8 cellular contexts compared by ENCODE assay signal in genomic region chr1:172727956-172728603, GRCh38.
DNase-seq lines count a peak whose midpoint lies in the region; ATAC-seq, FAIRE-seq and TF ChIP-seq lines count a peak whose summit lies in the region.

No MANE protein-coding gene starts in this region.

- ATAC-seq in WTC11: peak; percentile 100
- ATAC-seq in stimulated activated naive B cell treated with anti-CD40 and anti-IgM and Interleukin-4, amounts not matched to agents 10 μg/mL and 1 μg/mL and 100 μg/mL, for 72 hours (replicated peaks): peak; percentile 44 to 53
- ATAC-seq in HG02610 (IDR thresholded peaks at IDR 0.05; ENCODE audit: unreplicated experiment): no peak

- POLR2A ChIA-PET in WTC11 (lab: Charles Lee): no interaction called here

- H3K4me3 Mint-ChIP-seq in WTC11: no peak overlapping the region
- H3K4me3 Mint-ChIP-seq in stimulated activated naive B cell treated with anti-CD40 and anti-IgM and Interleukin-4, amounts not matched to agents 10 μg/mL and 1 μg/mL and 100 μg/mL, for 72 hours: no peak overlapping the region

- in situ Hi-C loops in ACHN (cut with HindIII; ENCODE audit: low pct_ligation_motif_present, low pct_unique_long_range_greater_than_20kb, low sequenced_read_pairs): no loop called here

- H3K9me3 Mint-ChIP-seq in WTC11: peaks cover 35% of the 10 kb centered on the region
- H3K9me3 Mint-ChIP-seq in stimulated activated naive B cell treated with anti-CD40 and anti-IgM and Interleukin-4, amounts not matched to agents 10 μg/mL and 1 μg/mL and 100 μg/mL, for 72 hours: peaks cover 4 to 9% of the 10 kb centered on the region in 2 donors

- no peak overlapping the region for H3K27ac Mint-ChIP-seq in WTC11
- no peak overlapping the region for H3K27ac Mint-ChIP-seq in stimulated activated naive B cell treated with anti-CD40 and anti-IgM and Interleukin-4, amounts not matched to agents 10 μg/mL and 1 μg/mL and 100 μg/mL, for 72 hours

- peaks cover 12% of the 10 kb centered on the region for H3K36me3 Mint-ChIP-seq in WTC11
- H3K36me3 Mint-ChIP-seq in stimulated activated naive B cell treated with anti-CD40 and anti-IgM and Interleukin-4, amounts not matched to agents 10 μg/mL and 1 μg/mL and 100 μg/mL, for 72 hours: peaks cover 0 to 12% of the 10 kb centered on the region in 2 donors

- no peaks in the 10 kb centered on the region for H3K4me1 Mint-ChIP-seq in WTC11
- peaks cover 12 to 17% of the 10 kb centered on the region in 2 donors for H3K4me1 Mint-ChIP-seq in stimulated activated naive B cell treated with anti-CD40 and anti-IgM and Interleukin-4, amounts not matched to agents 10 μg/mL and 1 μg/mL and 100 μg/mL, for 72 hours

- DNase-seq in ACHN (peak; percentile 66), LHCN-M2 (ENCODE audit: low read depth) (peak; percentile 49), WTC11 (ENCODE audit: low spot score) (peak; percentile 58), germinal center (ENCODE audit: low spot score) (peak; percentile 34), HTR-8/SVneo (ENCODE audit: insufficient read length, low spot score) (no peak)
- no peak for DNase-seq in stimulated activated naive B cell treated with anti-CD40 and anti-IgM and Interleukin-4, amounts not matched to agents 10 μg/mL and 1 μg/mL and 100 μg/mL, for 72 hours

- CTCF ChIA-PET in WTC11 (lab: Charles Lee): interaction anchor here (0.6 to 3.0 kb wide), 7 partner anchors 8 to 1109 kb away, joined by 3 to 13 read pairs (median 4); partner anchors contain the start of gene SUCO

- FAIRE-seq in HTR-8/SVneo (lab: Jason Lieb, UNC): no peak

- H3K27me3 Mint-ChIP-seq in WTC11 (ENCODE audit: low read depth): no peaks in the 10 kb centered on the region; the same call in 1 of the 2 replicates
- no peaks in the 10 kb centered on the region for H3K27me3 Mint-ChIP-seq in stimulated activated naive B cell treated with anti-CD40 and anti-IgM and Interleukin-4, amounts not matched to agents 10 μg/mL and 1 μg/mL and 100 μg/mL, for 72 hours

- peak; percentile 93 for TF ChIP-seq CTCF in GM12873 (IDR thresholded peaks at IDR 0.05; ENCODE audit: insufficient read depth, low read depth, low read length, missing control alignments)
- TF ChIP-seq CTCF in WTC11 (IDR thresholded peaks at IDR 0.05): peak; percentile 90

TF ChIP-seq in WTC11, 78 proteins besides CTCF, POLR2A, EP300 and RAD21:
- TF ChIP-seq ZNF232 (CRISPR knock-in tag; IDR thresholded peaks at IDR 0.05) (0 out of 2 replicates have a peak, but pooled peaks have one; percentile 46), TCF7 (CRISPR knock-in tag; IDR thresholded peaks at IDR 0.05; ENCODE audit: low read depth) (no peak), FOXP1 (CRISPR knock-in tag; IDR thresholded peaks at IDR 0.05; ENCODE audit: borderline replicate concordance) (0 out of 2 replicates have a peak, but pooled peaks have one; percentile 5), ATF6 (CRISPR knock-in tag; IDR thresholded peaks at IDR 0.05) (no peak), ATF3 (CRISPR knock-in tag; conservative IDR thresholded peaks at IDR 0.05) (no peak), TP53 (CRISPR knock-in tag; IDR thresholded peaks at IDR 0.05) (no peak)

Comparison
In these comparisons a context has a peak if more than half of its experiments do, and no peak if none do; other contexts are left out.
1. DNase-seq: peak in ACHN (single experiment), LHCN-M2 (single experiment), WTC11 (single experiment) and germinal center (single experiment); none in stimulated activated naive B cell treated with anti-CD40 and anti-IgM and Interleukin-4, amounts not matched to agents 10 μg/mL and 1 μg/mL and 100 μg/mL, for 72 hours (single experiment) and HTR-8/SVneo (single experiment).